1 cellular context compared by ENCODE assay signal in genomic region chr12:16272222-16272621, GRCh38.
TF ChIP-seq lines count a peak whose summit lies in the region.

No MANE protein-coding gene starts in this region.

TF ChIP-seq in IMR-90, 13 proteins besides CTCF, POLR2A, EP300 and RAD21 (continued from another document):
- TF ChIP-seq BHLHE40 (IDR thresholded peaks at IDR 0.05; ENCODE audit: low read depth, low read length), result no peak
- TF ChIP-seq MAZ (IDR thresholded peaks at IDR 0.05; ENCODE audit: borderline replicate concordance, low read depth, low read length), result no peak
- no peak for TF ChIP-seq RFX5 (IDR thresholded peaks at IDR 0.05; ENCODE audit: low read depth, low read length)
- TF ChIP-seq, protein P1, sequence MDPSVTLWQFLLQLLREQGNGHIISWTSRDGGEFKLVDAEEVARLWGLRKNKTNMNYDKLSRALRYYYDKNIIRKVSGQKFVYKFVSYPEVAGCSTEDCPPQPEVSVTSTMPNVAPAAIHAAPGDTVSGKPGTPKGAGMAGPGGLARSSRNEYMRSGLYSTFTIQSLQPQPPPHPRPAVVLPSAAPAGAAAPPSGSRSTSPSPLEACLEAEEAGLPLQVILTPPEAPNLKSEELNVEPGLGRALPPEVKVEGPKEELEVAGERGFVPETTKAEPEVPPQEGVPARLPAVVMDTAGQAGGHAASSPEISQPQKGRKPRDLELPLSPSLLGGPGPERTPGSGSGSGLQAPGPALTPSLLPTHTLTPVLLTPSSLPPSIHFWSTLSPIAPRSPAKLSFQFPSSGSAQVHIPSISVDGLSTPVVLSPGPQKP (IDR thresholded peaks at IDR 0.05; ENCODE audit: borderline replicate concordance, low read depth, low read length), result no peak
- TF ChIP-seq, protein P2, sequence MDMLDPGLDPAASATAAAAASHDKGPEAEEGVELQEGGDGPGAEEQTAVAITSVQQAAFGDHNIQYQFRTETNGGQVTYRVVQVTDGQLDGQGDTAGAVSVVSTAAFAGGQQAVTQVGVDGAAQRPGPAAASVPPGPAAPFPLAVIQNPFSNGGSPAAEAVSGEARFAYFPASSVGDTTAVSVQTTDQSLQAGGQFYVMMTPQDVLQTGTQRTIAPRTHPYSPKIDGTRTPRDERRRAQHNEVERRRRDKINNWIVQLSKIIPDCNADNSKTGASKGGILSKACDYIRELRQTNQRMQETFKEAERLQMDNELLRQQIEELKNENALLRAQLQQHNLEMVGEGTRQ (IDR thresholded peaks at IDR 0.05; ENCODE audit: low read depth, low read length), result no peak
